In the genomic region with DNA sequence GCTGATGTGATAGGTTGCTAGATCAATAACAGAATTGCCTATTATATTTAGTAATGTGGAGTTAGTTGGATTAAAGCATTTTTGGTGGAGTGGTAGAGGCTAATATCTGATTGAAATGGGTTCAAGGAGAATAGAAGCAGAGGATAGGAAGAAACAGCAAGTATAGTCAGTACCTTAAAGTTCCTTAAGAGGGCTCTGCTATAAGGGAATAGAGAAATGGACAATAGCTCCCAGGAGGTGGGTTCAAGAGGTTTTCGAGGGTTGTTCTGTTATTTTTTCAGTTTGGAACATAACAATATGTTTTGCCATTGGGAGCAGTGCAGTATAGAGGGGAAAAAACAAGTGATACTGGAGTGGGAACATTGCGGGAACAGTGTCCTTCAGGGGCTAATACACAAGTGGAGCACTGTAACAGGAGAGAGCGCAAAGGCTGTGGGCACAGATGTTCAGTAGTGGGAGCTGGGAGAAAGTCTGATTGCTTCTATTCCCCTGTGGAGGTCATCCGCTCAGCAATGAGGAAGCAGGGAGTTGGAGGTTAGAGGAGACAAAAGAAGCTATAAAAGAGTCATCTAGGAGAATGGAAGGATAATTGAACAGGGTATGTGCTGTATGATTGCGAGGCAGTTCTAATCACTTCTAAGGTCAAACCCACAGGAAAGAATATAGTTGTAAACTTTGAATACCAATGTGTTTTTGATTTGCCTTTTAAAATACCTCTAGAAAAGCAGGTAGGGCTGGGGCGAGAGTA, we compare ENCODE assay signal across 26 cellular contexts. TPM values are rescaled to one million over a fixed set of nuclear protein-coding genes. Genes with fewer than 3 reads are reported as not detected.
DNase-seq lines count a peak whose midpoint lies in the region; ATAC-seq and TF ChIP-seq lines count a peak whose summit lies in the region.
"Had no signal": no experiment of that assay in that cellular context is flagged by ENCODE, and none has a peak within 500 bp of the region (broad histone marks: within the 10 kb centered on the region; RNA-seq: fewer than 3 reads in every experiment).

No MANE protein-coding gene starts in this region.

- no peaks in the 10 kb centered on the region; the same call in 1 of the 2 replicates for H4K20me1 ChIP-seq in DOHH2 (ENCODE audit: control insufficient read depth, insufficient read depth, low read depth, low read length)

- H3K56ac ChIP-seq in mesendoderm (ENCODE audit: low read length): peak overlapping the region; percentile 49

- H3K27ac ChIP-seq in DOHH2 (ENCODE audit: low read depth, low read length): no peak overlapping the region
- no peak overlapping the region for H3K27ac ChIP-seq in RWPE2 (ENCODE audit: poor library complexity, severe bottlenecking)
- no peak overlapping the region for H3K27ac ChIP-seq in mesendoderm (ENCODE audit: low read depth, low read length)
- H3K27ac ChIP-seq: ascending aorta, left lung, psoas muscle, skin epidermis had no signal

- H3K9me3 ChIP-seq in DOHH2 (ENCODE audit: control insufficient read depth, insufficient read depth, low read length): no peaks in the 10 kb centered on the region
- H3K9me3 ChIP-seq in RWPE2 (ENCODE audit: severe bottlenecking): no peaks in the 10 kb centered on the region
- H3K9me3 ChIP-seq: ascending aorta, left lung, psoas muscle had no signal

- no peak overlapping the region for H4K8ac ChIP-seq in mesendoderm (ENCODE audit: low read depth, low read length)

- DNase-seq in HFFc6 (no peak), RWPE2 (ENCODE audit: low spot score) (no peak), mesendoderm (no peak), Calu3 (no peak), SKM-1 (lab: John Stamatoyannopoulos, UW; ENCODE audit: unreplicated experiment) (no peak)
- DNase-seq in stimulated activated naive CD4-positive, alpha-beta T cell (lab: John Stamatoyannopoulos, UW): no peak
- DNase-seq: activated CD4-positive, alpha-beta T cell treated with anti-CD3 and anti-CD28 coated beads for 4 hours; CD4-positive, alpha-beta memory T cell; cerebellar nuclear complex; DMS53; effector memory CD8-positive, alpha-beta T cell; left lung; midbrain; NCI-H1105; NCI-H2107; NCI-H524 treated with DMSO at 0.1 percent for 48 hours; psoas muscle; SHP77; stimulated activated CD4-positive, alpha-beta T cell treated with anti-CD3 and anti-CD28 coated beads, Interleukin-2, amount 100 ng/mL, for 24 hours; stimulated activated naive CD4-positive, alpha-beta T cell treated with Interleukin-2 at 50 U/mL for 16 hours; T-helper 1 cell had no signal

- peaks cover 18% of the 10 kb centered on the region for H3K79me1 ChIP-seq in mesendoderm (ENCODE audit: low read length)

- no CpG with 5 or more reads among the region's 6 CpGs for WGBS in mesendoderm (ENCODE audit: extremely low coverage, insufficient coverage, low lambda C conversion rate)

- intact Hi-C loops in Calu3 (cut with micrococcal nuclease; ENCODE audit: unreplicated experiment): no loop called here

- ATAC-seq in RWPE2 (ENCODE audit: low read depth) (no peak), GM18873 (IDR thresholded peaks at IDR 0.05; ENCODE audit: low FRiP score, unreplicated experiment) (no peak)
- ATAC-seq: effector memory CD8-positive, alpha-beta T cell; left lung; psoas muscle had no signal

- H3K18ac ChIP-seq in mesendoderm (ENCODE audit: low read length): no peak overlapping the region

- BruUV-seq in Calu3 (replicated peaks; lab: Mats Ljungman, UMichigan): no TSS peak

- H3K4me1 Mint-ChIP-seq in HFFc6 (ENCODE audit: low read depth) (peaks cover 20% of the 10 kb centered on the region), Calu3 (ENCODE audit: low read depth, unreplicated experiment) (peaks cover 5% of the 10 kb centered on the region)

- H4K5ac ChIP-seq in mesendoderm (ENCODE audit: low read length): no peak overlapping the region

- H3K4me2 ChIP-seq in DOHH2 (ENCODE audit: low read length): no peak overlapping the region
- H3K4me2 ChIP-seq in mesendoderm (ENCODE audit: low read length): no peak overlapping the region

- H3K9me3 Mint-ChIP-seq in HFFc6 (no peaks in the 10 kb centered on the region), Calu3 (ENCODE audit: low read depth, unreplicated experiment) (no peaks in the 10 kb centered on the region)
- H3K9me3 Mint-ChIP-seq: activated naive CD4-positive, alpha-beta T cell treated with anti-CD3 and anti-CD28 coated beads, Interleukin-2, amount 50 U/mL, for 24 hours; CD4-positive, alpha-beta memory T cell; effector memory CD8-positive, alpha-beta T cell had no signal

- H2BK120ac ChIP-seq in mesendoderm (ENCODE audit: low read depth, low read length): no peak overlapping the region

- H2BK15ac ChIP-seq in mesendoderm (replicated peaks; ENCODE audit: low read depth): no peak overlapping the region

- H3K27me3 ChIP-seq in DOHH2 (ENCODE audit: control insufficient read depth, low read length) (no peaks in the 10 kb centered on the region), RWPE2 (ENCODE audit: insufficient read depth, poor library complexity, severe bottlenecking) (no peaks in the 10 kb centered on the region), mesendoderm (ENCODE audit: insufficient read depth, low read length, poor library complexity) (no peaks in the 10 kb centered on the region)
- H3K27me3 ChIP-seq: ascending aorta, left lung had no signal

- H3K4me3 Mint-ChIP-seq in HFFc6: no peak overlapping the region
- H3K4me3 Mint-ChIP-seq in Calu3 (ENCODE audit: low read depth, unreplicated experiment): no peak overlapping the region
- H3K4me3 Mint-ChIP-seq: activated naive CD4-positive, alpha-beta T cell treated with anti-CD3 and anti-CD28 coated beads, Interleukin-2, amount 50 U/mL, for 24 hours; CD4-positive, alpha-beta memory T cell; effector memory CD8-positive, alpha-beta T cell had no signal

- H3K27me3 Mint-ChIP-seq in HFFc6 (ENCODE audit: insufficient read depth) (no peaks in the 10 kb centered on the region), Calu3 (ENCODE audit: unreplicated experiment) (no peaks in the 10 kb centered on the region)
- H3K27me3 Mint-ChIP-seq: activated naive CD4-positive, alpha-beta T cell treated with anti-CD3 and anti-CD28 coated beads, Interleukin-2, amount 50 U/mL, for 24 hours; CD4-positive, alpha-beta memory T cell; effector memory CD8-positive, alpha-beta T cell had no signal

- no peaks in the 10 kb centered on the region for H3F3A ChIP-seq in DOHH2 (ENCODE audit: control insufficient read depth, insufficient read depth)

- H3K4me1 ChIP-seq in DOHH2 (ENCODE audit: control insufficient read depth, low read length): peaks cover 27% of the 10 kb centered on the region
- peaks cover 6% of the 10 kb centered on the region for H3K4me1 ChIP-seq in RWPE2 (ENCODE audit: insufficient read depth, poor library complexity, severe bottlenecking)
- peaks cover 1% of the 10 kb centered on the region for H3K4me1 ChIP-seq in mesendoderm (ENCODE audit: control insufficient read depth, low read depth, low read length)

- TF ChIP-seq CTCF in DOHH2 (IDR thresholded peaks at IDR 0.05; ENCODE audit: low read depth, low read length, poor library complexity, severe bottlenecking) (peak; percentile 9), HFFc6 (IDR thresholded peaks at IDR 0.05) (peak; percentile 45; the same call in 1 of the 2 replicates), RWPE2 (IDR thresholded peaks at IDR 0.05; ENCODE audit: poor library complexity, severe bottlenecking) (peak; percentile 4), Calu3 (IDR thresholded peaks at IDR 0.05; ENCODE audit: unreplicated experiment) (no peak)

- H3K9me2 ChIP-seq in DOHH2 (replicated peaks; ENCODE audit: control insufficient read depth, low read length): no peaks in the 10 kb centered on the region

- H3K36me3 Mint-ChIP-seq in HFFc6 (ENCODE audit: low read depth) (peaks cover 24% of the 10 kb centered on the region), Calu3 (ENCODE audit: insufficient read depth, unreplicated experiment) (peaks cover 31% of the 10 kb centered on the region)

- no peak overlapping the region for H3K27ac Mint-ChIP-seq in HFFc6
- no peak overlapping the region for H3K27ac Mint-ChIP-seq in Calu3 (ENCODE audit: unreplicated experiment)
- H3K27ac Mint-ChIP-seq: activated naive CD4-positive, alpha-beta T cell treated with anti-CD3 and anti-CD28 coated beads, Interleukin-2, amount 50 U/mL, for 24 hours; CD4-positive, alpha-beta memory T cell had no signal

- no peak overlapping the region for H3K23ac ChIP-seq in mesendoderm (ENCODE audit: low read length)

- H3K36me3 ChIP-seq in DOHH2 (ENCODE audit: control insufficient read depth, low read length) (peaks cover 57% of the 10 kb centered on the region), RWPE2 (ENCODE audit: low read depth) (peaks cover 62% of the 10 kb centered on the region), mesendoderm (ENCODE audit: control insufficient read depth, insufficient read depth, low read length) (peaks cover 2% of the 10 kb centered on the region)

- no peak overlapping the region for H3K9ac ChIP-seq in mesendoderm (ENCODE audit: low read length)

- no peak overlapping the region for H3K4ac ChIP-seq in mesendoderm (ENCODE audit: low read depth, low read length)

- H2BK5ac ChIP-seq in mesendoderm (ENCODE audit: low read length): no peak overlapping the region

- H3K79me2 ChIP-seq in DOHH2 (ENCODE audit: control insufficient read depth, low read length) (peaks cover 60% of the 10 kb centered on the region), mesendoderm (ENCODE audit: control insufficient read depth, insufficient read depth, low read length) (peaks cover 21% of the 10 kb centered on the region)

- CTCF ChIA-PET in Calu3 (lab: Charles Lee): interaction anchor here (0.6 to 1.0 kb wide), 3 partner anchors 9 to 492 kb away, joined by 3 read pairs; no protein-coding TSS in a partner anchor

- H3K4me3 ChIP-seq in DOHH2 (ENCODE audit: low read length): no peak overlapping the region
- H3K4me3 ChIP-seq in RWPE2 (ENCODE audit: severe bottlenecking): no peak overlapping the region
- no peak overlapping the region for H3K4me3 ChIP-seq in mesendoderm (ENCODE audit: low read length)
- H3K4me3 ChIP-seq: ascending aorta, left lung, psoas muscle, skin epidermis had no signal

- H2AK5ac ChIP-seq in mesendoderm (ENCODE audit: low read length): no peak overlapping the region

RNA-seq across cellular contexts. Expression of a gene that starts 3.3 kb away (rescaled TPM):
- total RNA-seq in HFFc6 (2021; fragmentation: NEBNext Ultra II Directional; extraction: Animal tissue kit (Norgen Biotek cat#: 25700)): 10 to 100 TPM; 63.4 to 75.9 (median 69.4) TPM
- 62.4 TPM for polyA plus RNA-seq in mesendoderm (2013, experiment 1 of 2)
- polyA plus RNA-seq in mesendoderm (2013, experiment 2 of 2): 61.5 TPM
- 66.6 and 75.6 TPM in 2 replicates for total RNA-seq in Calu3 (2022)

RNA-seq across cellular contexts. Expression of a gene that starts 3.6 kb away (rescaled TPM):
- 10 to 100 TPM; 27.3 to 31.3 (median 29.0) TPM for total RNA-seq in HFFc6 (2021; fragmentation: NEBNext Ultra II Directional; extraction: Animal tissue kit (Norgen Biotek cat#: 25700))
- 40.4 TPM for polyA plus RNA-seq in mesendoderm (2013, experiment 1 of 2)
- polyA plus RNA-seq in mesendoderm (2013, experiment 2 of 2): 41.5 TPM
- 47.6 and 53.8 TPM in 2 replicates for total RNA-seq in Calu3 (2022)
